ENCODE assay signal across 16 cellular contexts in the genomic region with DNA sequence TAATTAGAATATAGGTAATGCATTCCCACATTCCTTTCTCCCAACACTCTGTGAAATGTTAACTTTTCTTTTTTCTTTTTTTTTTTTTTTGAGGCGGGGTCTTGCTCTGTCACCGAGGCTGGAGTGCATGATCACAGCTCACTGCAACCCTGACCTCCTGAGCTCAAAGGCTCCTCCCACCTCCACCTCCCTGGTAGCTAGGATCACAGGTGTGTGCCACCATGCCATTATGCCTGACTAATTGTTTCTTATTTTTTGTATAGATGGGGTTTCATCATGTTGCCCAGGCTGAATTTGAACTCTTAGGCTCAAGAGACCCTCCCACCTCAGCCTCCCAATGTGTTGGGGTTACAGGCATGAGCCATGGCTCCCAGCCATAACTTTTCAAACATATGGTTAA.
"Had no signal": no experiment of that assay in that cellular context is flagged by ENCODE, and none has a peak within 500 bp of the region (broad histone marks: within the 10 kb centered on the region; RNA-seq: fewer than 3 reads in every experiment).

No MANE protein-coding gene starts in this region.

- DNase-seq: KBM-7, MV-4-11, NCI-H1048, NCI-H1105, NCI-H1417, NCI-H1436 treated with DMSO at 0.1 percent for 48 hours, NCI-H1694, NCI-H187 treated with DMSO at 0.1 percent for 48 hours, NCI-H2029 treated with DMSO at 0.1 percent for 48 hours, NCI-H345, NCI-H446 treated with DMSO at 0.1 percent for 48 hours, NCI-H510A treated with DMSO at 0.1 percent for 48 hours, SHP77, SK-N-SH, SW 1271 had no signal

- H3K27ac ChIP-seq: RWPE1 had no signal

- H3K9me3 ChIP-seq: SK-N-SH had no signal

- H3K9ac ChIP-seq: SK-N-SH had no signal

- H3K4me2 ChIP-seq: SK-N-SH had no signal
